ENCODE assay signal across 8 cellular contexts in the genomic region with DNA sequence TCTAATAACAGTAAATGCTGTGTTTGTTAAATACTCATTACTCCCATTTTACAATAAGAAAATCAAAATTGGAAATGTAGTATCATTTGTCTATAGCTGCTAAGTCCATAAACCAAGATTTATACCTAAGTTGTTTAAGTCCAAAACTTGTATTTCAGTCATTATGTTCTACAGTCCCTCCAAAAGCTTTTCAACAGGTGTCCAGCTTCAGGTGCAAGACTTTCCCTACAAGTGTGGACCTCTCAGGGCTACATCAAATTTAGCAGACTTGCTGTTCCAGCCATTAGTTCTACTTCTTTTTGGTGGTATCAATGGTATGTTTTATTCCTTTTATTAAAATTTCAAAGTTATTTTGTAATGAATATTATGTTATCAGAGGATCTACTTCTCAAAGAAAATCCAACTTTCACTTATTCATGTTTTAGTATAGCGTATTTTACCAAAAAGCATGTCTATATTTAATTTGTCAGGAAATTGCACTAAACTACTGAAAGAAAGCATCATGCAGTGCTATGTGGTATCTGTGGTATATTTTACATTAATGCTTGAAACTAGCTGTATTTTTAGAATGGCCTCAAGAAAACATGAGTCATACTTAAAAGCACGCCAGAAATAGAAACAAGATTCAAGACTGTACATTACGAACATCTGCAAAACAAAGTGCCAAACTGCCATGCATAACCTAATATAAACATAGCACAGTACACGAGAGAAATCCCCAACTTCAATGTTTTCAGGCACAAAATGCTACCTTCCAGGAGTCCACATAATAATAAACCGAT. TPM values are rescaled to one million over a fixed set of nuclear protein-coding genes. Genes with fewer than 3 reads are reported as not detected.
DNase-seq lines count a peak whose midpoint lies in the region; ATAC-seq, FAIRE-seq and TF ChIP-seq lines count a peak whose summit lies in the region.

No MANE protein-coding gene starts in this region.

- no peak for TF ChIP-seq EP300 in H1 (IDR thresholded peaks at IDR 0.05; ENCODE audit: borderline replicate concordance in 1 of 2, low read depth in 2 of 2, low read length in 2 of 2)

- H3K4me1 Mint-ChIP-seq in activated naive CD4-positive, alpha-beta T cell treated with anti-CD3 and anti-CD28 coated beads, Interleukin-2, amount 10 ng/mL, durations not matched to agents 7 days and 5 days: peaks cover 48% of the 10 kb centered on the region

- no peaks in the 10 kb centered on the region for H3K79me2 ChIP-seq in H1 (ENCODE audit: control insufficient read depth in 1 of 2, insufficient read depth in 2 of 2, low read length in 2 of 2)

- H3K36me3 Mint-ChIP-seq in activated naive CD4-positive, alpha-beta T cell treated with anti-CD3 and anti-CD28 coated beads, Interleukin-2, amount 10 ng/mL, durations not matched to agents 7 days and 5 days: peaks cover 26% of the 10 kb centered on the region

- CTCF ChIA-PET in activated naive CD4-positive, alpha-beta T cell treated with anti-CD3 and anti-CD28 coated beads, Interleukin-2, amount 10 ng/mL, durations not matched to agents 7 days and 5 days (lab: Charles Lee): interaction anchor here (1.1 kb wide), 1 partner anchor 562 kb away, joined by 3 read pairs; no protein-coding TSS in a partner anchor
- CTCF ChIA-PET in H1 (lab: Charles Lee; ENCODE audit: partially characterized antibody): interaction anchor here (0.6 to 1.1 kb wide), 3 partner anchors 57 to 295 kb away, joined by 3 to 4 read pairs (median 4); no protein-coding TSS in a partner anchor

- H3K36me3 ChIP-seq in H1 (ENCODE audit: control insufficient read depth in 2 of 4, insufficient read depth in 4 of 4, low read length in 3 of 4) (no peaks in the 10 kb centered on the region; a peak in 1 of 8 replicates), skeletal muscle satellite cell (ENCODE audit: insufficient read depth, low read length) (no peaks in the 10 kb centered on the region)

- peak; percentile 94 for ATAC-seq in HG02763 (IDR thresholded peaks at IDR 0.05; ENCODE audit: unreplicated experiment)

- H3K4me1 ChIP-seq in H1 (replicated peaks in 1 of 4; ENCODE audit: control insufficient read depth in 3 of 4, insufficient read depth in 4 of 4, low read length in 3 of 4): peaks cover 0 to 4% (median 0%) of the 10 kb centered on the region in 4 experiments; a peak in 1 of 7 replicates
- peaks cover 23% of the 10 kb centered on the region for H3K4me1 ChIP-seq in skeletal muscle satellite cell (ENCODE audit: control insufficient read depth, insufficient read depth, low read length)

- H2BK15ac ChIP-seq in H1 (ENCODE audit: low read length): no peak overlapping the region

- no peak overlapping the region for H2BK12ac ChIP-seq in H1 (ENCODE audit: low read depth, low read length)

- peak; percentile 69 for FAIRE-seq in H1 (lab: Jason Lieb, UNC)

- H4K8ac ChIP-seq in H1 (ENCODE audit: extremely low read depth, insufficient read depth, low read length): no peak overlapping the region

- DNase-seq in activated naive CD4-positive, alpha-beta T cell treated with anti-CD3 and anti-CD28 coated beads, Interleukin-2, amount 10 ng/mL, durations not matched to agents 7 days and 5 days: no peak
- no peak for DNase-seq in activated naive CD4-positive, alpha-beta T cell treated with Interleukin-2 at 50 U/mL for 16 hours
- DNase-seq in NOMO-1 treated with DMSO at 0.1 percent for 48 hours (lab: John Stamatoyannopoulos, UW; ENCODE audit: unreplicated experiment) (peak; percentile 94), H1 (ENCODE audit: low read depth in 1 of 2, low spot score in 2 of 2) (no peak), occipital lobe (lab: John Stamatoyannopoulos, UW) (no peak)
- no peak for DNase-seq in activated CD4-positive, alpha-beta T cell treated with anti-CD3 and anti-CD28 coated beads, Interleukin-2, amount 50 U/mL, for 4 hours

- POLR2A ChIA-PET in H1 (lab: Charles Lee; ENCODE audit: partially characterized antibody): no interaction called here

- no peak overlapping the region for H3K23ac ChIP-seq in H1 (ENCODE audit: insufficient read length)

- no peak overlapping the region for H3K4ac ChIP-seq in H1 (replicated peaks; ENCODE audit: insufficient read length, low read depth, low read length)

- H4K91ac ChIP-seq in H1 (replicated peaks; ENCODE audit: insufficient read length, low read length): no peak overlapping the region

- H3K27ac ChIP-seq in H1 (ENCODE audit: low read depth, low read length): no peak overlapping the region

- H3K9me3 Mint-ChIP-seq in activated naive CD4-positive, alpha-beta T cell treated with anti-CD3 and anti-CD28 coated beads, Interleukin-2, amount 10 ng/mL, durations not matched to agents 7 days and 5 days: peaks cover 2% of the 10 kb centered on the region

- H3K27me3 ChIP-seq in H1 (replicated peaks in 1 of 4; ENCODE audit: control insufficient read depth in 3 of 4, extremely low read depth in 1 of 4, insufficient read depth in 3 of 4, low read length in 3 of 4) (no peaks in the 10 kb centered on the region), skeletal muscle satellite cell (ENCODE audit: control insufficient read depth, insufficient read depth, low read length) (no peaks in the 10 kb centered on the region)

- TF ChIP-seq RAD21 in H1 (IDR thresholded peaks at IDR 0.05 in 1 of 2, conservative IDR thresholded peaks at IDR 0.05 in 1 of 2; ENCODE audit: low read depth in 2 of 2, low read length in 2 of 2): no peak

- H3K27ac Mint-ChIP-seq in activated naive CD4-positive, alpha-beta T cell treated with anti-CD3 and anti-CD28 coated beads, Interleukin-2, amount 10 ng/mL, durations not matched to agents 7 days and 5 days: peak overlapping the region; percentile 95

- no peak overlapping the region for H3K4me3 ChIP-seq in H1 (ENCODE audit: extremely low read depth in 1 of 4, insufficient read depth in 2 of 4, low read depth in 3 of 4, low read length in 4 of 4)
- no peak overlapping the region for H3K4me3 ChIP-seq in skeletal muscle satellite cell (ENCODE audit: low read length)

- no peaks in the 10 kb centered on the region; the same call in 1 of the 2 replicates for H3K79me1 ChIP-seq in H1 (ENCODE audit: low read depth, low read length)

- H4K5ac ChIP-seq in H1 (ENCODE audit: insufficient read length, low read depth, low read length): no peak overlapping the region

- no peak overlapping the region for H2BK5ac ChIP-seq in H1 (ENCODE audit: low read depth, low read length)

- H3K18ac ChIP-seq in H1 (ENCODE audit: extremely low read depth, low read length): no peak overlapping the region

- no peaks in the 10 kb centered on the region for H3K23me2 ChIP-seq in H1 (ENCODE audit: low read depth, low read length)

- no peak overlapping the region for H2BK20ac ChIP-seq in H1 (ENCODE audit: low read length)

- 94% methylated on average over 5 of the region's 5 CpGs; no CpG with 5 or more reads in 1 of the 2 experiments for WGBS in H1 (ENCODE audit: extremely low coverage in 1 of 2, insufficient coverage in 1 of 2, insufficient read length in 1 of 2, insufficient replicate concordance in 2 of 2, low coverage in 1 of 2, low lambda C conversion rate in 2 of 2, missing lambda C conversion rate in 1 of 2), 2 experiments

- H3K9ac ChIP-seq in H1 (replicated peaks in 1 of 4; ENCODE audit: extremely low read depth in 1 of 4, low read depth in 3 of 4, low read length in 3 of 4) (no peak overlapping the region), skeletal muscle satellite cell (ENCODE audit: low read depth, low read length) (peak overlapping the region; percentile 50)

- no peak for TF ChIP-seq POLR2A in H1 (IDR thresholded peaks at IDR 0.05; ENCODE audit: control extremely low read depth in 1 of 2, low read depth in 2 of 2, low read length in 2 of 2)

- H3K14ac ChIP-seq in H1 (ENCODE audit: insufficient read length): no peak overlapping the region

- H2AK5ac ChIP-seq in H1 (ENCODE audit: low read depth, low read length): no peak overlapping the region

- H2BK120ac ChIP-seq in H1 (replicated peaks; ENCODE audit: low read depth, low read length): no peak overlapping the region

- TF ChIP-seq CTCF in H1 (IDR thresholded peaks at IDR 0.05; ENCODE audit: control extremely low read depth in 1 of 3, insufficient read depth in 1 of 3, low read depth in 1 of 3, low read length in 3 of 3): no peak

- no peak overlapping the region for H3K56ac ChIP-seq in H1 (replicated peaks; ENCODE audit: insufficient read length, low read depth, low read length)

- no peak overlapping the region for H2AFZ ChIP-seq in H1 (ENCODE audit: low read length)

- H4K20me1 ChIP-seq in H1 (replicated peaks in 1 of 2; ENCODE audit: control insufficient read depth in 1 of 2, insufficient read depth in 2 of 2, low read length in 2 of 2): no peaks in the 10 kb centered on the region

- H3K4me3 Mint-ChIP-seq in activated naive CD4-positive, alpha-beta T cell treated with anti-CD3 and anti-CD28 coated beads, Interleukin-2, amount 10 ng/mL, durations not matched to agents 7 days and 5 days: peak overlapping the region; percentile 60

- H3K9me3 ChIP-seq in H1 (ENCODE audit: insufficient read depth in 2 of 2, low read depth in 1 of 2, low read length in 1 of 2): no peaks in the 10 kb centered on the region
- H3K9me3 ChIP-seq in skeletal muscle satellite cell (replicated peaks; ENCODE audit: low read length): no peaks in the 10 kb centered on the region

- no peaks in the 10 kb centered on the region for H3K27me3 Mint-ChIP-seq in activated naive CD4-positive, alpha-beta T cell treated with anti-CD3 and anti-CD28 coated beads, Interleukin-2, amount 10 ng/mL, durations not matched to agents 7 days and 5 days

- no peak overlapping the region for H3K4me2 ChIP-seq in H1 (ENCODE audit: insufficient read depth in 1 of 2, low read depth in 2 of 2, low read length in 2 of 2)
- H3K4me2 ChIP-seq in skeletal muscle satellite cell (ENCODE audit: low read length): peak overlapping the region; percentile 73

TF ChIP-seq in H1, 55 proteins besides CTCF, POLR2A, EP300 and RAD21 (continues in another document):
- no peak for TF ChIP-seq ZNF274 (IDR thresholded peaks at IDR 0.05; ENCODE audit: borderline replicate concordance, extremely low read depth, low read length)
- no peak for TF ChIP-seq POLR2AphosphoS5 (IDR thresholded peaks at IDR 0.05; ENCODE audit: low read depth, low read length)
- TF ChIP-seq GABPA (IDR thresholded peaks at IDR 0.05; ENCODE audit: borderline replicate concordance, insufficient read depth, low read length): no peak
- TF ChIP-seq SP2 (IDR thresholded peaks at IDR 0.05; ENCODE audit: low read length): no peak
- TF ChIP-seq BACH1 (IDR thresholded peaks at IDR 0.05; ENCODE audit: low read length): no peak
- no peak for TF ChIP-seq TBP (IDR thresholded peaks at IDR 0.05; ENCODE audit: low read depth, low read length)

RNA-seq across cellular contexts. Expression of gene VWA8, which starts 44.5 kb away (rescaled TPM):
- total RNA-seq in H1 (2021; fragmentation: NEBNext Ultra II Directional; extraction: Animal tissue kit (Norgen Biotek cat#: 25700)): 17.9 and 19.6 TPM in 2 replicates
- 4.6 and 5.9 TPM in 2 replicates for polyA plus RNA-seq in H1 (2011; rRNA removed)
- 7.3 TPM for polyA plus RNA-seq in H1 (2011; cell fraction: cytosol; rRNA removed)
- polyA plus RNA-seq in H1 (2011; cell fraction: nucleus; rRNA removed): 10.6 TPM
- polyA plus RNA-seq in H1 (2012, experiment 1 of 2): 6.8 to 10.2 TPM (median 8.6 TPM) in 4 replicates
- 0.50 TPM for polyA plus RNA-seq in H1 (2012, experiment 2 of 2)
- 15.1 TPM for polyA plus RNA-seq in H1 (2013, experiment 1 of 2)
- 12.3 TPM for polyA plus RNA-seq in H1 (2013, experiment 2 of 2)
- polyA minus RNA-seq in H1 (2011; rRNA and poly(A)+ RNA removed): 29.4 and 33.3 TPM in 2 replicates
- 9.3 TPM for polyA minus RNA-seq in H1 (2011; cell fraction: cytosol; rRNA and poly(A)+ RNA removed)
- 63.9 TPM for polyA minus RNA-seq in H1 (2011; cell fraction: nucleus; rRNA and poly(A)+ RNA removed)
- 11.1 and 20.5 TPM in 2 replicates for total RNA-seq in skeletal muscle satellite cell (2012; rRNA removed)
- 53.7 TPM for total RNA-seq in occipital lobe
